ENCODE assay signal across 1 cellular context in the genomic region with DNA sequence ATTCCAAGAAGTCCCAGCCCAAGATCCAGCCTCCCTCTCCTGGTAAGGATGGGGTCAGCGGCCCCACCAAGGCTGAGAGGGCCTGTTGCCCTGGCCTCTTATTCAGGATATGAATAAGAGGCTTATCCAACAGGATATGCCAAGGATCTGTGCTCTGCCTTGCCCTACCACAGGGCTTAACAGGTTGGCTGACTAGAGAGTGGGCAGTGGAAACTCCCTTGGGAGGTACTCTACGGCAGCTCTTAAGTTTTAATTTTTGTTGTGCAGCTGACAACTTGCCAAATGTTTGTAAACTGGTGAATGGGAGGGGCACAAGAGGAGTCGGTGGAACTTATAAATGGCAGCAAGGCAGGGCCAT.
TF ChIP-seq lines count a peak whose summit lies in the region.

No MANE protein-coding gene starts in this region.

TF ChIP-seq in GM23338, 12 proteins besides CTCF, POLR2A, EP300 and RAD21 (continued from another document):
- TF ChIP-seq ZNF331 (CRISPR knock-in tag; IDR thresholded peaks at IDR 0.05; ENCODE audit: low read depth): no peak
- no peak for TF ChIP-seq JUNB (IDR thresholded peaks at IDR 0.05; ENCODE audit: unreplicated experiment)
- no peak for TF ChIP-seq NANOG (IDR thresholded peaks at IDR 0.05; ENCODE audit: borderline replicate concordance)
- no peak for TF ChIP-seq POLR2AphosphoS5 (IDR thresholded peaks at IDR 0.05; ENCODE audit: low read depth)
- no peak for TF ChIP-seq EZH2 (IDR thresholded peaks at IDR 0.05; ENCODE audit: low read depth, unreplicated experiment)
